ENCODE assay signal across 22 cellular contexts in genomic region chr2:59919579-59919978, GRCh38.
DNase-seq lines count a peak whose midpoint lies in the region; ATAC-seq and TF ChIP-seq lines count a peak whose summit lies in the region.
"Had no signal": no experiment of that assay in that cellular context is flagged by ENCODE, and none has a peak within 500 bp of the region (broad histone marks: within the 10 kb centered on the region; RNA-seq: fewer than 3 reads in every experiment).

No MANE protein-coding gene starts in this region.

- H3K4me1 ChIP-seq in DND-41 (ENCODE audit: insufficient read depth, low read length) (peaks cover 46% of the 10 kb centered on the region), foreskin keratinocyte (no peaks in the 10 kb centered on the region)
- H3K4me1 ChIP-seq: A549; BE2C; BLaER1 treated with 17β-estradiol and CSF1 and Interleukin-3, amounts not matched to agents 10 nM and 100 nM had no signal

- no peaks in the 10 kb centered on the region for H3K4me1 Mint-ChIP-seq in central memory CD8-positive, alpha-beta T cell
- H3K4me1 Mint-ChIP-seq in nephron progenitor cell, result peaks cover 52% of the 10 kb centered on the region
- H3K4me1 Mint-ChIP-seq in T-helper 2 cell treated with Interferon-gamma antibody and Interleukin-4, amounts not matched to agents 5 μg/mL and 100 μg/mL, for 36 hours (ENCODE audit: low read depth), result no peaks in the 10 kb centered on the region

- H3K4me3 ChIP-seq in DND-41 (ENCODE audit: low read depth in 1 of 2, low read length in 2 of 2), result no peak overlapping the region
- H3K4me3 ChIP-seq: A549; BLaER1 treated with 17β-estradiol and CSF1 and Interleukin-3, amounts not matched to agents 10 nM and 100 nM; GM23338 had no signal

- H3K4me2 ChIP-seq in DND-41 (ENCODE audit: insufficient read depth, low read length), result no peak overlapping the region
- H3K4me2 ChIP-seq: A549; BLaER1 treated with 17β-estradiol and CSF1 and Interleukin-3, amounts not matched to agents 10 nM and 100 nM; GM23338 had no signal

- peak; percentile 68 for ATAC-seq in DND-41 (ENCODE audit: insufficient read depth, low read depth)
- peak; percentile 36 for ATAC-seq in central memory CD8-positive, alpha-beta T cell (replicated peaks; ENCODE audit: extremely low read depth, poor library complexity, severe bottlenecking)
- no peak for ATAC-seq in GM18907 (IDR thresholded peaks at IDR 0.05; ENCODE audit: unreplicated experiment)
- ATAC-seq in foreskin keratinocyte, result no peak
- ATAC-seq: A549, GM23338, HCT116 had no signal

- H3K9ac ChIP-seq in DND-41 (ENCODE audit: low read depth, low read length), result 0 out of 2 replicates have a peak overlapping the region, but pooled peaks have one; percentile 7
- H3K9ac ChIP-seq: BLaER1 treated with 17β-estradiol and CSF1 and Interleukin-3, amounts not matched to agents 10 nM and 100 nM had no signal

- H3K4me3 Mint-ChIP-seq in central memory CD8-positive, alpha-beta T cell, result no peak overlapping the region
- no peak overlapping the region for H3K4me3 Mint-ChIP-seq in nephron progenitor cell
- H3K4me3 Mint-ChIP-seq in T-helper 2 cell treated with Interferon-gamma antibody and Interleukin-4, amounts not matched to agents 5 μg/mL and 100 μg/mL, for 36 hours, result no peak overlapping the region
- H3K4me3 Mint-ChIP-seq: CD14-positive monocyte; CD4-positive, alpha-beta T cell; GM23338; H9 had no signal

- DNase-seq in DND-41, result no peak
- DNase-seq in central memory CD8-positive, alpha-beta T cell (ENCODE audit: low spot score in 2 of 2), result no peak
- no peak for DNase-seq in nephron progenitor cell
- no peak for DNase-seq in T-helper 2 cell treated with Interferon-gamma antibody and Interleukin-4, amounts not matched to agents 5 μg/mL and 100 μg/mL, for 36 hours (ENCODE audit: low spot score)
- DNase-seq in foreskin keratinocyte, result no peak
- DNase-seq: 8988T; ACHN; AML-193; BE2C; Calu3; CD4-positive, alpha-beta T cell; CD8-positive, alpha-beta memory T cell; COR-L47; DMS53; DMS79 treated with DMSO at 0.1 percent for 48 hours; H9 had no signal

- H3K9me3 Mint-ChIP-seq in central memory CD8-positive, alpha-beta T cell, result no peaks in the 10 kb centered on the region
- H3K9me3 Mint-ChIP-seq in nephron progenitor cell, result no peaks in the 10 kb centered on the region
- no peaks in the 10 kb centered on the region for H3K9me3 Mint-ChIP-seq in T-helper 2 cell treated with Interferon-gamma antibody and Interleukin-4, amounts not matched to agents 5 μg/mL and 100 μg/mL, for 36 hours
- H3K9me3 Mint-ChIP-seq: CD4-positive, alpha-beta T cell; GM23338; H9 had no signal

- H3K79me2 ChIP-seq in DND-41 (ENCODE audit: insufficient read depth, low read length), result no peaks in the 10 kb centered on the region

- H3K27me3 ChIP-seq in DND-41 (ENCODE audit: insufficient read depth, low read length, poor library complexity) (no peaks in the 10 kb centered on the region), foreskin keratinocyte (no peaks in the 10 kb centered on the region)
- H3K27me3 ChIP-seq: BE2C; BLaER1 treated with 17β-estradiol and CSF1 and Interleukin-3, amounts not matched to agents 10 nM and 100 nM had no signal

- peaks cover 1% of the 10 kb centered on the region for H3K36me3 Mint-ChIP-seq in central memory CD8-positive, alpha-beta T cell (ENCODE audit: insufficient read depth)
- H3K36me3 Mint-ChIP-seq in nephron progenitor cell (ENCODE audit: low read depth), result no peaks in the 10 kb centered on the region
- H3K36me3 Mint-ChIP-seq in T-helper 2 cell treated with Interferon-gamma antibody and Interleukin-4, amounts not matched to agents 5 μg/mL and 100 μg/mL, for 36 hours (ENCODE audit: low read depth), result no peaks in the 10 kb centered on the region
- H3K36me3 Mint-ChIP-seq: CD14-positive monocyte; CD8-positive, alpha-beta memory T cell had no signal

- peak overlapping the region; percentile 83 for H3K27ac ChIP-seq in DND-41 (ENCODE audit: low read length)
- no peak overlapping the region for H3K27ac ChIP-seq in foreskin keratinocyte
- H3K27ac ChIP-seq: A549; BLaER1 treated with 17β-estradiol and CSF1 and Interleukin-3, amounts not matched to agents 10 nM and 100 nM had no signal

- H3K36me3 ChIP-seq in DND-41 (ENCODE audit: insufficient read depth, low read length), result no peaks in the 10 kb centered on the region
- H3K36me3 ChIP-seq: BE2C; BLaER1 treated with 17β-estradiol and CSF1 and Interleukin-3, amounts not matched to agents 10 nM and 100 nM had no signal

- no peaks in the 10 kb centered on the region for H3K27me3 Mint-ChIP-seq in central memory CD8-positive, alpha-beta T cell
- no peaks in the 10 kb centered on the region for H3K27me3 Mint-ChIP-seq in nephron progenitor cell (ENCODE audit: low read depth, poor library complexity)
- H3K27me3 Mint-ChIP-seq in T-helper 2 cell treated with Interferon-gamma antibody and Interleukin-4, amounts not matched to agents 5 μg/mL and 100 μg/mL, for 36 hours (ENCODE audit: low read depth), result peaks cover 4% of the 10 kb centered on the region
- H3K27me3 Mint-ChIP-seq: CD4-positive, alpha-beta T cell; CD8-positive, alpha-beta memory T cell had no signal

- no peak for TF ChIP-seq CTCF in DND-41 (IDR thresholded peaks at IDR 0.05; ENCODE audit: borderline replicate concordance, extremely low read depth, low read length, poor library complexity, severe bottlenecking)
- TF ChIP-seq CTCF in nephron progenitor cell (IDR thresholded peaks at IDR 0.05), result no peak
- no peak for TF ChIP-seq CTCF in foreskin keratinocyte (conservative IDR thresholded peaks at IDR 0.05)

- H4K20me1 ChIP-seq in DND-41 (ENCODE audit: insufficient read depth, low read length), result no peaks in the 10 kb centered on the region
- H4K20me1 ChIP-seq: BLaER1 treated with 17β-estradiol and CSF1 and Interleukin-3, amounts not matched to agents 10 nM and 100 nM had no signal

- H2AFZ ChIP-seq in DND-41 (ENCODE audit: low read depth, low read length), result peak overlapping the region; percentile 63

- H3K9me3 ChIP-seq in DND-41 (ENCODE audit: insufficient read depth, low read length, severe bottlenecking), result no peaks in the 10 kb centered on the region
- H3K9me3 ChIP-seq: A549; BE2C; BLaER1 treated with 17β-estradiol and CSF1 and Interleukin-3, amounts not matched to agents 10 nM and 100 nM had no signal

- no peak overlapping the region for H3K27ac Mint-ChIP-seq in central memory CD8-positive, alpha-beta T cell (ENCODE audit: low read depth)
- peak overlapping the region; percentile 4 for H3K27ac Mint-ChIP-seq in nephron progenitor cell
- H3K27ac Mint-ChIP-seq in T-helper 2 cell treated with Interferon-gamma antibody and Interleukin-4, amounts not matched to agents 5 μg/mL and 100 μg/mL, for 36 hours, result no peak overlapping the region
- H3K27ac Mint-ChIP-seq: CD14-positive monocyte; CD4-positive, alpha-beta T cell; CD8-positive, alpha-beta memory T cell; GM23338; H9 had no signal

Comparison
In these comparisons a context has a peak if more than half of its experiments do, and no peak if none do; other contexts are left out.
1. ATAC-seq: peak in DND-41 (single experiment) and central memory CD8-positive, alpha-beta T cell (single experiment); none in GM18907 (single experiment) and foreskin keratinocyte (single experiment).